In genomic region chr1:204516180-204516879, GRCh38 we compare ENCODE assay signal across 8 cellular contexts. TPM values are rescaled to one million over a fixed set of nuclear protein-coding genes. Genes with fewer than 3 reads are reported as not detected.
DNase-seq lines count a peak whose midpoint lies in the region; ATAC-seq and TF ChIP-seq lines count a peak whose summit lies in the region.

TSS of gene MDM4 (plus strand) at chr1:204516406. CDS start at chr1:204525519, 9,113 bp downstream.

- H3K27ac Mint-ChIP-seq in H9 (no peak within 1 kb of the TSS), natural killer cell (no peak within 1 kb of the TSS)
- no peak within 1 kb of the TSS for H3K27ac Mint-ChIP-seq in activated T-helper 17 cell treated with anti-CD3 and anti-CD28 coated beads, Interleukin-2, amount 50 U/mL, for 72 hours

- no peak within 1 kb of the TSS for H2BK20ac ChIP-seq in H9 (ENCODE audit: low read depth, low read length, poor library complexity, severe bottlenecking)

- H3K36me3 ChIP-seq in RWPE2 (ENCODE audit: low read depth), result peaks cover 24% of the 10 kb centered on the region

- H3K9me3 Mint-ChIP-seq in H9 (peaks cover 0 to 2% of the 10 kb centered on the region in 2 experiments; a peak in 1 of 5 replicates), natural killer cell (no peaks in the 10 kb centered on the region)
- no peaks in the 10 kb centered on the region for H3K9me3 Mint-ChIP-seq in activated T-helper 17 cell treated with anti-CD3 and anti-CD28 coated beads, Interleukin-2, amount 50 U/mL, for 72 hours

- H3K14ac ChIP-seq in H9 (ENCODE audit: insufficient read depth, low read length), result peak within 1 kb of the TSS; percentile 98

- H3K4me2 ChIP-seq in H9 (ENCODE audit: insufficient read depth, insufficient read length, low read length), result peak within 1 kb of the TSS; percentile 59

- H2BK12ac ChIP-seq in H9 (ENCODE audit: insufficient read length, low read depth, low read length), result peak within 1 kb of the TSS; percentile 66

- no peaks in the 10 kb centered on the region for H4K20me1 ChIP-seq in H9 (ENCODE audit: control insufficient read depth, insufficient read depth, insufficient read length)

- no CpG with 5 or more reads among the region's 43 CpGs for WGBS in H9 (ENCODE audit: extremely low coverage, insufficient read length, low lambda C conversion rate)

- H3K27me3 ChIP-seq in H9 (ENCODE audit: insufficient read depth, low read length) (no peaks in the 10 kb centered on the region), RWPE2 (ENCODE audit: insufficient read depth, poor library complexity, severe bottlenecking) (no peaks in the 10 kb centered on the region)

- peak within 1 kb of the TSS; percentile 94 for H2BK5ac ChIP-seq in H9 (ENCODE audit: insufficient read length, low read length)

- H3K27ac ChIP-seq in H9 (ENCODE audit: insufficient read length, low read depth, low read length) (peak within 1 kb of the TSS; percentile 83), RWPE2 (ENCODE audit: poor library complexity, severe bottlenecking) (peak within 1 kb of the TSS; percentile 73)

- peak within 1 kb of the TSS; percentile 97 for H3K9ac ChIP-seq in H9 (ENCODE audit: extremely low read depth, insufficient read length, low read length)

- peaks cover 9% of the 10 kb centered on the region for H3K79me1 ChIP-seq in H9 (ENCODE audit: insufficient read depth, low read depth, low read length, poor library complexity, severe bottlenecking)

- H3K56ac ChIP-seq in H9 (ENCODE audit: insufficient read length, low read depth, low read length), result no peak within 1 kb of the TSS

- H3K4me3 Mint-ChIP-seq in H9, result 0 out of 5 replicates have a peak within 1 kb of the TSS, but pooled peaks of 1 of the 2 experiments have one; percentile 14
- peak within 1 kb of the TSS; percentile 84 for H3K4me3 Mint-ChIP-seq in activated T-helper 17 cell treated with anti-CD3 and anti-CD28 coated beads, Interleukin-2, amount 50 U/mL, for 72 hours
- H3K4me3 Mint-ChIP-seq in natural killer cell, result no peak within 1 kb of the TSS

- TF ChIP-seq CTCF in H9 (conservative IDR thresholded peaks at IDR 0.05) (no peak), RWPE2 (IDR thresholded peaks at IDR 0.05; ENCODE audit: poor library complexity, severe bottlenecking) (no peak), natural killer cell (IDR thresholded peaks at IDR 0.05) (no peak)

- peaks cover 10 to 20% (median 13%) of the 10 kb centered on the region in 3 experiments for H3K36me3 Mint-ChIP-seq in H9 (ENCODE audit: insufficient read depth in 1 of 3, low read depth in 3 of 3)
- peaks cover 36% of the 10 kb centered on the region for H3K36me3 Mint-ChIP-seq in activated T-helper 17 cell treated with anti-CD3 and anti-CD28 coated beads, Interleukin-2, amount 50 U/mL, for 72 hours (ENCODE audit: low read depth)
- no peaks in the 10 kb centered on the region for H3K36me3 Mint-ChIP-seq in natural killer cell

- no peak within 1 kb of the TSS for H4K91ac ChIP-seq in H9 (ENCODE audit: insufficient read length, low read depth, low read length)

- peak within 1 kb of the TSS; percentile 62 for H3K4me3 ChIP-seq in RWPE2 (ENCODE audit: severe bottlenecking)

- H3T11ph ChIP-seq in H9 (ENCODE audit: low read length), result peak within 1 kb of the TSS; percentile 89

- peak within 1 kb of the TSS; percentile 96 for H4K5ac ChIP-seq in H9 (ENCODE audit: insufficient read length, low read depth, low read length)

- intact Hi-C loops in natural killer cell (cut with micrococcal nuclease), result loop anchor here (1.0 kb wide), 2 partner anchors 9 to 28 kb away; no protein-coding TSS in a partner anchor

- no peak within 1 kb of the TSS; the same call in 1 of the 2 replicates for H3K4ac ChIP-seq in H9 (ENCODE audit: low read depth, low read length)

- no peak within 1 kb of the TSS for H3K23ac ChIP-seq in H9 (ENCODE audit: insufficient read length, low read depth, low read length)

- H2BK120ac ChIP-seq in H9 (ENCODE audit: low read depth, low read length, poor library complexity, severe bottlenecking), result peak within 1 kb of the TSS; percentile 39

- H3K79me2 ChIP-seq in H9 (ENCODE audit: insufficient read depth, low read length), result peaks cover 17% of the 10 kb centered on the region; the same call in 1 of the 2 replicates

- ATAC-seq in RWPE2 (ENCODE audit: low read depth) (peak; percentile 99), natural killer cell (peak; percentile 79 to 95 (median 89))
- ATAC-seq in activated T-helper 17 cell treated with anti-CD3 and anti-CD28 coated beads, Interleukin-2, amount 50 U/mL, for 72 hours (replicated peaks), result peak; percentile 87

- H4K8ac ChIP-seq in H9 (replicated peaks; ENCODE audit: insufficient read length, low read depth, low read length), result no peak within 1 kb of the TSS

- H3K27me3 Mint-ChIP-seq in H9 (ENCODE audit: low read depth) (no peaks in the 10 kb centered on the region), natural killer cell (ENCODE audit: low read depth in 2 of 2) (no peaks in the 10 kb centered on the region)
- H3K27me3 Mint-ChIP-seq in activated T-helper 17 cell treated with anti-CD3 and anti-CD28 coated beads, Interleukin-2, amount 50 U/mL, for 72 hours, result no peaks in the 10 kb centered on the region

- H3K4me1 Mint-ChIP-seq in H9 (peaks cover 5 to 9% of the 10 kb centered on the region in 2 experiments), natural killer cell (peaks cover 41 to 44% of the 10 kb centered on the region in 2 donors)
- peaks cover 31% of the 10 kb centered on the region for H3K4me1 Mint-ChIP-seq in activated T-helper 17 cell treated with anti-CD3 and anti-CD28 coated beads, Interleukin-2, amount 50 U/mL, for 72 hours

- peak within 1 kb of the TSS; percentile 97 for H3K18ac ChIP-seq in H9 (ENCODE audit: insufficient read length, low read depth, low read length)

- H2BK15ac ChIP-seq in H9 (ENCODE audit: low read depth, low read length), result no peak within 1 kb of the TSS

- no peaks in the 10 kb centered on the region for H3K23me2 ChIP-seq in H9 (ENCODE audit: insufficient read length, low read depth, low read length, poor library complexity, severe bottlenecking)

- peak; percentile 98 for DNase-seq in ELF-1 (ENCODE audit: low read depth, low spot score)
- peak; percentile 96 for DNase-seq in H9
- peak; percentile 97 for DNase-seq in M059J (ENCODE audit: low read depth)
- DNase-seq in RWPE2 (ENCODE audit: low spot score), result peak; percentile 90
- DNase-seq in fibroblast of peridontal ligament (ENCODE audit: extremely low read depth), result peak; percentile 97
- DNase-seq in natural killer cell, result peak; percentile 90
- peak; percentile 74 to 93 (median 88) for DNase-seq in stimulated activated naive CD4-positive, alpha-beta T cell (lab: John Stamatoyannopoulos, UW)

- no peaks in the 10 kb centered on the region for H3K9me3 ChIP-seq in H9 (ENCODE audit: control insufficient read depth, low read depth, low read length)
- H3K9me3 ChIP-seq in RWPE2 (ENCODE audit: severe bottlenecking), result peaks cover under 1% of the 10 kb centered on the region

- no peak within 1 kb of the TSS for H2AK5ac ChIP-seq in H9 (ENCODE audit: insufficient read length, low read length)

- H3K4me1 ChIP-seq in H9 (ENCODE audit: insufficient read depth, low read length), result no peaks in the 10 kb centered on the region
- no peaks in the 10 kb centered on the region for H3K4me1 ChIP-seq in RWPE2 (ENCODE audit: insufficient read depth, poor library complexity, severe bottlenecking)

- no peak within 1 kb of the TSS for H2AFZ ChIP-seq in H9 (ENCODE audit: low read length)

RNA-seq across cellular contexts. Expression of gene MDM4, which starts in this region (rescaled TPM):
- 47.2 and 49.6 TPM in 2 replicates for total RNA-seq in H9 (2021)
- total RNA-seq in M059J (2014; rRNA removed; shearing (Covaris generic)), result 2.7 and 6.9 TPM in 2 replicates
- total RNA-seq in activated T-helper 17 cell treated with anti-CD3 and anti-CD28 coated beads, Interleukin-2, amount 50 U/mL, for 72 hours, result 100 to 1,000 TPM in 1 of 2 donors, 10 to 100 TPM in 1; 71.3 to 130 TPM
- total RNA-seq in natural killer cell, result 100 to 1,000 TPM; 295 to 324 (median 296) TPM

Comparison
In these comparisons a context has a peak if more than half of its experiments do, and no peak if none do; other contexts are left out.
1. Peak in every context shown above with its lines: DNase-seq, ATAC-seq, H3K4me3 ChIP-seq and H3K27ac ChIP-seq.